ENCODE assay signal across 8 cellular contexts in genomic region chr7:73154586-73155038, GRCh38.
DNase-seq lines count a peak whose midpoint lies in the region; ATAC-seq, FAIRE-seq and TF ChIP-seq lines count a peak whose summit lies in the region.
"Not testable (repeated sequence)": the region's sequence is repeated elsewhere in the genome, so short reads cannot be mapped to it uniquely, and the experiment has no call there.

No MANE protein-coding gene starts in this region.

- not testable (repeated sequence) for TF ChIP-seq EP300 in A549 (IDR thresholded peaks at IDR 0.05)

- not testable (repeated sequence) for TF ChIP-seq RAD21 in A549 (conservative IDR thresholded peaks at IDR 0.05 in 1 of 2, IDR thresholded peaks at IDR 0.05 in 1 of 2)

- H3K9me3 ChIP-seq in A549, lower lobe of right lung: not testable (repeated sequence)

- CTCF ChIA-PET in A549 (lab: Yijun Ruan, JAX), result not testable (repeated sequence)

- DNase-seq in A549 (ENCODE audit: low read depth in 1 of 2, low spot score in 1 of 2), result not testable (repeated sequence)
- DNase-seq in RPMI7951 (ENCODE audit: low read depth) (peak; percentile 57), activated T-cell treated with anti-CD3 and anti-CD28 coated beads for 48 hours (ENCODE audit: low read depth) (peak; percentile 71), lower lobe of right lung (peak; percentile 90)
- DNase-seq in effector CD4-positive, alpha-beta T cell, result peak; percentile 60
- peak; percentile 33 to 69 (median 56) for DNase-seq in stimulated activated CD4-positive, alpha-beta T cell treated with anti-CD3 and anti-CD28 coated beads, Interleukin-1b, Interleukin-23, amount 100 ng/mL, for 24 hours (ENCODE audit: low read depth in 4 of 4, low spot score in 1 of 4)

- H3K4me3 ChIP-seq in A549 (peak overlapping the region; percentile 50), lower lobe of right lung (peak overlapping the region; percentile 52)

- not testable (repeated sequence) for FAIRE-seq in A549 (lab: Jason Lieb, UNC)

- POLR2A ChIA-PET in A549 (lab: Yijun Ruan, JAX), result not testable (repeated sequence)

- TF ChIP-seq POLR2A in A549 (IDR thresholded peaks at IDR 0.05; ENCODE audit: low read length), result not testable (repeated sequence)

- H3K36me3 ChIP-seq in lower lobe of right lung, result not testable (repeated sequence)

- peak overlapping the region; percentile 48; the same call in 1 of the 3 replicates for H3K4me2 ChIP-seq in A549

- WGBS in A549 (ENCODE audit: missing lambda C conversion rate), result no CpG with 5 or more reads among the region's 48 CpGs

- not testable (repeated sequence) for TF ChIP-seq CTCF in A549 (IDR thresholded peaks at IDR 0.05); lower lobe of right lung (IDR thresholded peaks at IDR 0.05)

- peak; percentile 60 to 77 for ATAC-seq in A549
- peak; percentile 91 for ATAC-seq in GM19397 (IDR thresholded peaks at IDR 0.05; ENCODE audit: unreplicated experiment)
- peak; percentile 87 for ATAC-seq in HG03045 (IDR thresholded peaks at IDR 0.05; ENCODE audit: unreplicated experiment)
- peak; percentile 96 to 97 for ATAC-seq in lower lobe of right lung

- intact Hi-C loops in lower lobe of right lung (cut with DNase I), result not testable (repeated sequence)

- not testable (repeated sequence) for H3K4me1 ChIP-seq in A549, lower lobe of right lung

- H3K27ac ChIP-seq in A549, result peak overlapping the region; percentile 63 to 78; a peak in 2 of 6 replicates
- H3K27ac ChIP-seq in lower lobe of right lung, result not testable (repeated sequence)

- H3K27me3 ChIP-seq in lower lobe of right lung (ENCODE audit: low read depth), result not testable (repeated sequence)
